13 cellular contexts compared by ENCODE assay signal in the genomic region with DNA sequence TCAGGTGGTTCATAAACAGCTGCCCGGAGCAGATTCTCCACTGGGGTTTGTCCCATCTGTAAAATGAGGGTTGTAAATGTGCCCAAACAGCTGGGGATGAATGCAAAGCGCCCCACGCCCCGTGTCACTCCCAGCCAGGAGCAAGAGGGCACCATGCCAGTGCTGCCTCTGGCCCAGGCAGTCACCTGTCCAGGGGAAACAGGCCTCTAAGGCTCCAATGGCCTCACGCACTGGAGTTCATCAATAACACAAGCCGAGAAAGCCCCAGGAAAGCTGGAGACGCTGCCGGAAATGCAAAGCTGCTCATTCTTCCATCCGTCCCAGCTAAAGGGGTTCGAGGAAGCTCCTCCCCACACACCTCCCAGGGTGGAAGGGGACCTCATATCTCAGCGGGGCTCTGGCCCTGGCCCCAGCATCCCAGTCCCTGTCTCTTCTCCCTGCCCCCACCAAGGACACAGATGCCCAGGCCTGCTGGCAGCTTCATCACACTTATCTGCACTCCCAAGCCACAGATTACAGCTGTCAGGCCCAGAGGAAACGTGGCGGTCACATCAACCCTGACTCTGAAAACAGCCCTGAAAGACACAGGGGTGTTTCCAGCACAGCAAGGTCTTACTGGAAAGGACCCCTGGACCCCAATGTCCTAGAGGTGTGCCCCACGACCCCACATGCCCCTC. TPM values are rescaled to one million over a fixed set of nuclear protein-coding genes. Genes with fewer than 3 reads are reported as not detected.
DNase-seq lines count a peak whose midpoint lies in the region; ATAC-seq and TF ChIP-seq lines count a peak whose summit lies in the region.
"Had no signal": no experiment of that assay in that cellular context is flagged by ENCODE, and none has a peak within 500 bp of the region (broad histone marks: within the 10 kb centered on the region; RNA-seq: fewer than 3 reads in every experiment).

No MANE protein-coding gene starts in this region.

- no peaks in the 10 kb centered on the region for H3K36me3 Mint-ChIP-seq in neural crest cell (ENCODE audit: low read depth)
- no peaks in the 10 kb centered on the region for H3K36me3 Mint-ChIP-seq in activated CD8-positive, alpha-beta memory T cell treated with anti-CD3 and anti-CD28 coated beads, Interleukin-2, amount 10 ng/mL, durations not matched to agents 7 days and 5 days

- intact Hi-C loops in Right ventricle myocardium superior (cut with DNase I) = no loop called here
- intact Hi-C loops in vagina (cut with DNase I) = no loop called here

- peak; percentile 47 for ATAC-seq in Right ventricle myocardium superior (ENCODE audit: poor library complexity)
- ATAC-seq in HG02571 (IDR thresholded peaks at IDR 0.05; ENCODE audit: unreplicated experiment) = no peak
- ATAC-seq in activated CD8-positive, alpha-beta memory T cell treated with anti-CD3 and anti-CD28 coated beads, Interleukin-2, amount 10 ng/mL, durations not matched to agents 7 days and 5 days = no peak
- ATAC-seq in HG02840 (IDR thresholded peaks at IDR 0.05; ENCODE audit: low FRiP score, unreplicated experiment) = no peak

- peak overlapping the region; percentile 57 for H3K27ac Mint-ChIP-seq in neural crest cell (ENCODE audit: unreplicated experiment)
- H3K27ac Mint-ChIP-seq in activated CD8-positive, alpha-beta memory T cell treated with anti-CD3 and anti-CD28 coated beads, Interleukin-2, amount 10 ng/mL, durations not matched to agents 7 days and 5 days = no peak overlapping the region

- H3K4me1 ChIP-seq in vagina = peaks cover 25% of the 10 kb centered on the region

- no peaks in the 10 kb centered on the region for H3K36me3 ChIP-seq in vagina
- H3K36me3 ChIP-seq: thoracic aorta had no signal

- H3K9me3 ChIP-seq in vagina = no peaks in the 10 kb centered on the region
- H3K9me3 ChIP-seq: thoracic aorta had no signal

- H3K27me3 Mint-ChIP-seq in neural crest cell (ENCODE audit: low read depth) = no peaks in the 10 kb centered on the region
- no peaks in the 10 kb centered on the region for H3K27me3 Mint-ChIP-seq in activated CD8-positive, alpha-beta memory T cell treated with anti-CD3 and anti-CD28 coated beads, Interleukin-2, amount 10 ng/mL, durations not matched to agents 7 days and 5 days

- no peak overlapping the region for H3K4me3 ChIP-seq in vagina
- H3K4me3 ChIP-seq: thoracic aorta had no signal

- CTCF ChIA-PET in activated CD8-positive, alpha-beta memory T cell treated with anti-CD3 and anti-CD28 coated beads, Interleukin-2, amount 10 ng/mL, durations not matched to agents 7 days and 5 days (lab: Charles Lee) = interaction anchor here (0.9 kb wide), 1 partner anchor 33 kb away, joined by 3 read pairs; no protein-coding TSS in a partner anchor

- H3K27ac ChIP-seq in vagina = peak overlapping the region; percentile 9
- H3K27ac ChIP-seq: thoracic aorta had no signal

- peaks cover 34% of the 10 kb centered on the region for H3K4me1 Mint-ChIP-seq in neural crest cell
- H3K4me1 Mint-ChIP-seq in activated CD8-positive, alpha-beta memory T cell treated with anti-CD3 and anti-CD28 coated beads, Interleukin-2, amount 10 ng/mL, durations not matched to agents 7 days and 5 days = no peaks in the 10 kb centered on the region

- H3K27me3 ChIP-seq in vagina = no peaks in the 10 kb centered on the region

- H3K9me3 Mint-ChIP-seq in neural crest cell = no peaks in the 10 kb centered on the region
- no peaks in the 10 kb centered on the region for H3K9me3 Mint-ChIP-seq in activated CD8-positive, alpha-beta memory T cell treated with anti-CD3 and anti-CD28 coated beads, Interleukin-2, amount 10 ng/mL, durations not matched to agents 7 days and 5 days (ENCODE audit: low read depth)

- DNase-seq in DMS153 (lab: John Stamatoyannopoulos, UW) (peak; percentile 22), DMS153 treated with DMSO at 0.1 percent for 48 hours (lab: John Stamatoyannopoulos, UW; ENCODE audit: unreplicated experiment) (no peak), Right ventricle myocardium superior (no peak), neural crest cell (ENCODE audit: low read depth, low spot score) (no peak), vagina (ENCODE audit: extremely low spot score in 2 of 2) (no peak)
- no peak for DNase-seq in activated CD8-positive, alpha-beta memory T cell treated with anti-CD3 and anti-CD28 coated beads, Interleukin-2, amount 10 ng/mL, durations not matched to agents 7 days and 5 days
- DNase-seq: amygdala, COR-L47, MM.1S, NCI-H446 had no signal

- no peak for TF ChIP-seq CTCF in neural crest cell (conservative IDR thresholded peaks at IDR 0.05)
- no peak for TF ChIP-seq CTCF in vagina (IDR thresholded peaks at IDR 0.05)

- H3K4me3 Mint-ChIP-seq in neural crest cell = no peak overlapping the region
- H3K4me3 Mint-ChIP-seq in activated CD8-positive, alpha-beta memory T cell treated with anti-CD3 and anti-CD28 coated beads, Interleukin-2, amount 10 ng/mL, durations not matched to agents 7 days and 5 days = no peak overlapping the region

- TF ChIP-seq POLR2A in vagina (IDR thresholded peaks at IDR 0.05) = no peak

RNA-seq across cellular contexts. Expression of a gene that starts 21.5 kb away (rescaled TPM):
- total RNA-seq in Right ventricle myocardium superior = 12.7 TPM
- 50.9 and 54.8 TPM in 2 replicates for total RNA-seq in neural crest cell
- total RNA-seq in vagina = 20.6 TPM
- total RNA-seq in activated CD8-positive, alpha-beta memory T cell treated with anti-CD3 and anti-CD28 coated beads, Interleukin-2, amount 10 ng/mL, durations not matched to agents 7 days and 5 days = 10 to 100 TPM; 12.6 to 17.2 TPM
